20 cellular contexts compared by ENCODE assay signal in the genomic region with DNA sequence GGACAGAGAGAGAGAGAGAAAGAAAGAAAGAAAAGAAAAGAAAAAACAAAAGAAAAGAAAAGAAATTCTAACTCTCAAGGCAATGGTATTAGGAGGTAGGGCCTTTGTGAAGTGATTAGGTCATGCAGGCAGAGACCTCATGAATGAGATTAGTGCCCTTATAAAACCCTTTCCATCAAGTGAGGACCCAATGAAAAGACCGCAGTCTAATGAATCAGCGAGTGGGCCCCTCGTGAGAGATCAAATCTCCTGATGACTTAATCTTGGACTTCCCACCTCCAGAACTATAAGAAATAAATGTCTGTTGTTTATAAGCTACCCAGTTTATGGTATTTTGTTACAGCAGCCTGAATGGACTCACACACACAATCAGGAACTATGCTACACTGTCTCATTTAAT.
"Had no signal": no experiment of that assay in that cellular context is flagged by ENCODE, and none has a peak within 500 bp of the region (broad histone marks: within the 10 kb centered on the region; RNA-seq: fewer than 3 reads in every experiment).

No MANE protein-coding gene starts in this region.

- H3K4me3 ChIP-seq: dorsolateral prefrontal cortex, gastrocnemius medialis, lower lobe of right lung, ovary, psoas muscle, right lobe of liver, stomach, thyroid gland had no signal

- H3K4me1 ChIP-seq: gastrocnemius medialis, lower lobe of right lung, psoas muscle, right lobe of liver, thyroid gland had no signal

- H3K9me3 ChIP-seq: gastrocnemius medialis, lower lobe of right lung, ovary, psoas muscle, right lobe of liver, stomach, thyroid gland had no signal

- H3K36me3 ChIP-seq: ovary had no signal

- DNase-seq: dorsolateral prefrontal cortex; effector CD4-positive, alpha-beta T cell; foreskin fibroblast; gastrocnemius medialis; head of caudate nucleus; left ventricle myocardium superior; lower lobe of right lung; naive thymus-derived CD8-positive, alpha-beta T cell; nephron progenitor cell; occipital lobe; ovary; posterior cingulate gyrus; psoas muscle; right lobe of liver; small intestine; stimulated activated CD4-positive, alpha-beta T cell treated with anti-CD3 and anti-CD28 coated beads, Interleukin-15, amount 100 ng/mL, for 24 hours; stimulated activated CD4-positive, alpha-beta T cell treated with anti-CD3 and anti-CD28 coated beads, Interleukin-2, amount 100 ng/mL, for 48 hours; stimulated activated naive B cell treated with anti-CD40 and anti-IgM and Interleukin-4, amounts not matched to agents 10 μg/mL and 1 μg/mL and 100 μg/mL, for 72 hours; stomach; thyroid gland had no signal

- H3K27ac ChIP-seq: dorsolateral prefrontal cortex, gastrocnemius medialis, lower lobe of right lung, ovary, psoas muscle, right lobe of liver, stomach, thyroid gland had no signal
